Comparison of ENCODE assay signal across 28 cellular contexts in genomic region chr4:77201857-77202256, GRCh38. TPM values are rescaled to one million over a fixed set of nuclear protein-coding genes. Genes with fewer than 3 reads are reported as not detected.
DNase-seq lines count a peak whose midpoint lies in the region; ATAC-seq, FAIRE-seq and TF ChIP-seq lines count a peak whose summit lies in the region.
"Had no signal": no experiment of that assay in that cellular context is flagged by ENCODE, and none has a peak within 500 bp of the region (broad histone marks: within the 10 kb centered on the region; RNA-seq: fewer than 3 reads in every experiment).

No MANE protein-coding gene starts in this region.

- H3K79me2 ChIP-seq in astrocyte (ENCODE audit: insufficient read depth, low read length): no peaks in the 10 kb centered on the region

- H3K27me3 Mint-ChIP-seq in astrocyte (ENCODE audit: low read depth, unreplicated experiment): peaks cover 31% of the 10 kb centered on the region

- H3K4me3 ChIP-seq in astrocyte (ENCODE audit: insufficient read depth, low read depth, low read length): no peak overlapping the region
- H3K4me3 ChIP-seq: prostate gland had no signal

- H3K27me3 ChIP-seq in astrocyte (ENCODE audit: insufficient read depth, low read length): peaks cover 17% of the 10 kb centered on the region
- H3K27me3 ChIP-seq: neutrophil had no signal

- no peaks in the 10 kb centered on the region for H3K4me1 Mint-ChIP-seq in astrocyte (ENCODE audit: low read depth, unreplicated experiment)
- H3K4me1 Mint-ChIP-seq: T-helper 17 cell had no signal

- no peak overlapping the region for H3K4me2 ChIP-seq in astrocyte (ENCODE audit: low read length)
- H3K4me2 ChIP-seq: SK-N-SH had no signal

- DNase-seq in ELR (ENCODE audit: low read depth) (peak; percentile 13), HT-29 (ENCODE audit: low spot score) (peak; percentile 55), astrocyte (ENCODE audit: low read depth) (no peak), left colon (no peak), 8988T (no peak), left cardiac atrium (no peak), dermis blood vessel endothelial cell (no peak), CD1c-positive myeloid dendritic cell (ENCODE audit: extremely low spot score) (no peak)
- DNase-seq: activated CD4-positive, alpha-beta T cell treated with anti-CD3 and anti-CD28 coated beads, Interleukin-2, amount 10 ng/mL, durations not matched to agents 24 days and 14 days; activated CD8-positive, alpha-beta memory T cell treated with anti-CD3 and anti-CD28 coated beads, Interleukin-2, amount 50 U/mL, for 4 hours; activated effector memory CD4-positive, alpha-beta T cell treated with anti-CD3 and anti-CD28 coated beads, Interleukin-2, amount 50 U/mL, for 16 hours; endodermal cell; glutamatergic neuron; KG1; kidney glomerular epithelial cell; MV-4-11; NCI-H2171; NCI-H526; SK-N-SH; stimulated activated CD8-positive, alpha-beta memory T cell treated with anti-CD3 and anti-CD28 coated beads, Interleukin-4, amount 100 ng/mL, for 48 hours; T-helper 17 cell had no signal

- H3K36me3 ChIP-seq in astrocyte (ENCODE audit: insufficient read depth, low read length): no peaks in the 10 kb centered on the region
- H3K36me3 ChIP-seq: neutrophil, prostate gland had no signal

- ATAC-seq in left colon: peak; percentile 64
- ATAC-seq in left cardiac atrium: no peak
- ATAC-seq: T-helper 17 cell had no signal

- FAIRE-seq in astrocyte (lab: Jason Lieb, UNC): peak; percentile 52
- FAIRE-seq: colon, HTR-8/SVneo had no signal

- no peak overlapping the region for H3K27ac Mint-ChIP-seq in astrocyte (ENCODE audit: unreplicated experiment)
- H3K27ac Mint-ChIP-seq: activated CD4-positive, alpha-beta T cell treated with anti-CD3 and anti-CD28 coated beads, Interleukin-2, amount 10 ng/mL, durations not matched to agents 24 days and 14 days; CD14-positive monocyte; memory B cell; T-helper 17 cell; type B pancreatic cell had no signal

- no peak overlapping the region for H3K27ac ChIP-seq in astrocyte (ENCODE audit: low read depth, low read length)
- H3K27ac ChIP-seq: neutrophil, prostate gland had no signal

- no peaks in the 10 kb centered on the region for H3K36me3 Mint-ChIP-seq in astrocyte (ENCODE audit: low read depth, unreplicated experiment)
- H3K36me3 Mint-ChIP-seq: CD14-positive monocyte, memory B cell, type B pancreatic cell had no signal

- no peaks in the 10 kb centered on the region for H3K9me3 Mint-ChIP-seq in astrocyte (ENCODE audit: unreplicated experiment)
- H3K9me3 Mint-ChIP-seq: activated CD4-positive, alpha-beta T cell treated with anti-CD3 and anti-CD28 coated beads, Interleukin-2, amount 10 ng/mL, durations not matched to agents 24 days and 14 days; CD14-positive monocyte; endodermal cell; memory B cell had no signal

- H2AFZ ChIP-seq in astrocyte (ENCODE audit: low read depth, low read length): no peak overlapping the region

- H3K4me1 ChIP-seq in astrocyte (ENCODE audit: insufficient read depth, low read length): no peaks in the 10 kb centered on the region
- H3K4me1 ChIP-seq: prostate gland had no signal

- intact Hi-C loops in left colon (cut with DNase I, micrococcal nuclease) (loop anchor here in 1 of 2 donors (5.0 to 10.0 kb wide), 3 partner anchors 105 to 687 kb away; no protein-coding TSS in a partner anchor), left cardiac atrium (cut with DNase I) (loop anchor here in 1 of 2 donors (2.0 to 5.0 kb wide), 2 partner anchors 105 to 689 kb away; no protein-coding TSS in a partner anchor)

- no peak overlapping the region for H3K9ac ChIP-seq in astrocyte (ENCODE audit: low read length)
- H3K9ac ChIP-seq: SK-N-SH had no signal

- no peaks in the 10 kb centered on the region for H4K20me1 ChIP-seq in astrocyte (ENCODE audit: insufficient read depth, low read length)

- H3K4me3 Mint-ChIP-seq in astrocyte (ENCODE audit: unreplicated experiment): no peak overlapping the region
- H3K4me3 Mint-ChIP-seq: activated CD4-positive, alpha-beta T cell treated with anti-CD3 and anti-CD28 coated beads, Interleukin-2, amount 10 ng/mL, durations not matched to agents 24 days and 14 days; CD14-positive monocyte; endodermal cell; memory B cell; T-helper 17 cell; type B pancreatic cell had no signal

- H3K9me3 ChIP-seq in astrocyte (ENCODE audit: insufficient read depth, low read depth, low read length): no peaks in the 10 kb centered on the region
- H3K9me3 ChIP-seq: neutrophil, prostate gland, SK-N-SH had no signal

- TF ChIP-seq CTCF in astrocyte (IDR thresholded peaks at IDR 0.05; ENCODE audit: insufficient read depth, low read depth, low read length): no peak

RNA-seq across cellular contexts. Expression of gene CCNG2, which starts 44.9 kb away (rescaled TPM):
- total RNA-seq in HT-29 (2014; rRNA removed; shearing (Covaris generic)): 5.6 and 6.0 TPM in 2 replicates
- 53.3 and 54.7 TPM in 2 replicates for total RNA-seq in astrocyte
- total RNA-seq in left colon: 100 to 1,000 TPM in 1 of 2 donors, 10 to 100 TPM in 1; 53.0 to 117 TPM
- total RNA-seq in left cardiac atrium: 10 to 100 TPM in 1 of 2 donors, 1 to 10 TPM in 1; 7.7 to 18.6 TPM
- 30.6 and 39.7 TPM in 2 replicates for total RNA-seq in dermis blood vessel endothelial cell

Comparison
In these comparisons a context has a peak if more than half of its experiments do, and no peak if none do; other contexts are left out.
1. DNase-seq: peak in ELR (single experiment) and HT-29 (single experiment); none in astrocyte (single experiment), left colon (0 of 2), 8988T (single experiment), left cardiac atrium (single experiment), dermis blood vessel endothelial cell (single experiment) and CD1c-positive myeloid dendritic cell (single experiment).